In the genomic region with DNA sequence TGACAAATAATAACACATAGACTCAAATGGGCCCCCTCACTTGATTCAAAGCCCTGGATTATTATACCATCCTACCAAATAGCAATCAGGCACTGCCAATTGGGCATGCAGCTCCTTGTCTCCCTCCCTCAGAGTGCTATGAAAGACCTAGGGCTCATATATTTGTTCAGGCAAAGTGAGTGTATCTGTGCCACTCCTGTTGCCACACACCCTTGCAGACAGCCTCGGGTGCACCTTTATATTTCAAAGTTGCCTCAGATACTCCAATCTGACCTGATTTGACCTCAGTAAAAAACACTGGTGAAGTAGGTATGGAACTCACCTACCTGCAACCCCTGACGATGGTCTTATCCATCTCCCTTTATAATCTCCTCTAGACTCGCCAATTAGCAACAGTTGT, we compare ENCODE assay signal across 17 cellular contexts. TPM values are rescaled to one million over a fixed set of nuclear protein-coding genes. Genes with fewer than 3 reads are reported as not detected.
DNase-seq lines count a peak whose midpoint lies in the region; ATAC-seq and TF ChIP-seq lines count a peak whose summit lies in the region.
"Had no signal": no experiment of that assay in that cellular context is flagged by ENCODE, and none has a peak within 500 bp of the region (broad histone marks: within the 10 kb centered on the region; RNA-seq: fewer than 3 reads in every experiment).

No MANE protein-coding gene starts in this region.

- intact Hi-C loops in natural killer cell (cut with micrococcal nuclease): loop anchor here (10.0 kb wide), 3 partner anchors 173 to 1457 kb away; a partner anchor contains a TSS
- intact Hi-C loops in colonic mucosa (cut with DNase I): no loop called here

- H3K4me1 Mint-ChIP-seq in natural killer cell treated with Interleukin-12 subunit alpha and Interleukin-12 subunit beta and Interleukin-15 and Interleukin-18, amount 100 ng/mL, for 72 hours (ENCODE audit: low read depth in 2 of 2): peaks cover 22 to 23% of the 10 kb centered on the region in 2 donors
- H3K4me1 Mint-ChIP-seq in natural killer cell (peaks cover 16 to 20% of the 10 kb centered on the region in 2 donors), nephron (peaks cover 8% of the 10 kb centered on the region)

- ATAC-seq in natural killer cell treated with Interleukin-12 subunit alpha and Interleukin-12 subunit beta and Interleukin-15 and Interleukin-18, amount 100 ng/mL, for 72 hours: no peak
- ATAC-seq in natural killer cell (no peak), GM21529 (IDR thresholded peaks at IDR 0.05; ENCODE audit: unreplicated experiment) (no peak)

- no peak overlapping the region for H3K4me3 ChIP-seq in colonic mucosa
- H3K4me3 ChIP-seq: MG63 had no signal

- peak overlapping the region; percentile 54 to 55 for H3K27ac Mint-ChIP-seq in natural killer cell treated with Interleukin-12 subunit alpha and Interleukin-12 subunit beta and Interleukin-15 and Interleukin-18, amount 100 ng/mL, for 72 hours
- H3K27ac Mint-ChIP-seq in natural killer cell (no peak overlapping the region), nephron (no peak overlapping the region)
- H3K27ac Mint-ChIP-seq: CD4-positive, alpha-beta T cell had no signal

- peaks cover 8 to 12% of the 10 kb centered on the region in 2 donors for H3K27me3 Mint-ChIP-seq in natural killer cell treated with Interleukin-12 subunit alpha and Interleukin-12 subunit beta and Interleukin-15 and Interleukin-18, amount 100 ng/mL, for 72 hours
- H3K27me3 Mint-ChIP-seq in natural killer cell (ENCODE audit: low read depth in 2 of 2): peaks cover 11 to 20% of the 10 kb centered on the region in 2 donors
- H3K27me3 Mint-ChIP-seq in nephron (ENCODE audit: low read depth): no peaks in the 10 kb centered on the region

- H3K36me3 ChIP-seq in colonic mucosa: no peaks in the 10 kb centered on the region
- H3K36me3 ChIP-seq: MG63 had no signal

- H3K4me1 ChIP-seq in colonic mucosa: no peaks in the 10 kb centered on the region

- DNase-seq in natural killer cell treated with Interleukin-12 subunit alpha and Interleukin-12 subunit beta and Interleukin-15 and Interleukin-18, amount 100 ng/mL, for 72 hours (ENCODE audit: low spot score): no peak
- DNase-seq in natural killer cell (no peak), colonic mucosa (peak; percentile 38), HUDEP-2 (lab: John Stamatoyannopoulos, UW; ENCODE audit: unreplicated experiment in 76 of 76) (no peak), EL (no peak), GM03348 (ENCODE audit: low spot score) (no peak)
- DNase-seq: AML-193; Calu3; CD4-positive, alpha-beta T cell; MG63; NCI-H1105 treated with DMSO at 0.1 percent for 48 hours; NCI-H187; NCI-H446; NCI-H774 had no signal

- no peak overlapping the region for H3K4me3 Mint-ChIP-seq in natural killer cell treated with Interleukin-12 subunit alpha and Interleukin-12 subunit beta and Interleukin-15 and Interleukin-18, amount 100 ng/mL, for 72 hours
- no peak overlapping the region for H3K4me3 Mint-ChIP-seq in natural killer cell
- peak overlapping the region; percentile 28 to 61 (median 46) for H3K4me3 Mint-ChIP-seq in nephron

- H3K9ac ChIP-seq in colonic mucosa (ENCODE audit: low read depth in 2 of 2, low read length in 2 of 2): peak overlapping the region in 1 of 2 donors; percentile 55
- H3K9ac ChIP-seq: KMS-11 had no signal

- no peaks in the 10 kb centered on the region for H3K27me3 ChIP-seq in colonic mucosa
- H3K27me3 ChIP-seq: MG63 had no signal

- peaks cover 9% of the 10 kb centered on the region for H3K36me3 Mint-ChIP-seq in natural killer cell treated with Interleukin-12 subunit alpha and Interleukin-12 subunit beta and Interleukin-15 and Interleukin-18, amount 100 ng/mL, for 72 hours
- no peaks in the 10 kb centered on the region for H3K36me3 Mint-ChIP-seq in natural killer cell
- H3K36me3 Mint-ChIP-seq in nephron (ENCODE audit: low read depth): no peaks in the 10 kb centered on the region

- no peak for TF ChIP-seq CTCF in natural killer cell (IDR thresholded peaks at IDR 0.05)
- TF ChIP-seq CTCF in colonic mucosa (IDR thresholded peaks at IDR 0.05): no peak
- TF ChIP-seq CTCF in nephron (IDR thresholded peaks at IDR 0.05; ENCODE audit: unreplicated experiment in 3 of 3): no peak

- peak overlapping the region; percentile 35 for H3K27ac ChIP-seq in colonic mucosa
- H3K27ac ChIP-seq: KMS-11 had no signal

- H3K9me3 ChIP-seq in colonic mucosa: no peaks in the 10 kb centered on the region
- H3K9me3 ChIP-seq: MG63 had no signal

- no peaks in the 10 kb centered on the region for H3K9me3 Mint-ChIP-seq in natural killer cell treated with Interleukin-12 subunit alpha and Interleukin-12 subunit beta and Interleukin-15 and Interleukin-18, amount 100 ng/mL, for 72 hours
- H3K9me3 Mint-ChIP-seq in natural killer cell (no peaks in the 10 kb centered on the region), nephron (no peaks in the 10 kb centered on the region)
- H3K9me3 Mint-ChIP-seq: CD4-positive, alpha-beta T cell had no signal

RNA-seq across cellular contexts. Expression of a gene that starts 3.0 kb away (rescaled TPM):
- 100 to 1,000 TPM; 283 to 446 TPM for total RNA-seq in natural killer cell treated with Interleukin-12 subunit alpha and Interleukin-12 subunit beta and Interleukin-15 and Interleukin-18, amount 100 ng/mL, for 72 hours
- total RNA-seq in natural killer cell (100 to 1,000 TPM; 194 to 414 (median 270) TPM), colonic mucosa (100 to 1,000 TPM in 1 of 2 donors, 10 to 100 TPM in 1; 88.6 to 273 TPM)

Comparison
In these comparisons a context has a peak if more than half of its experiments do, and no peak if none do; other contexts are left out.
1. H3K27ac Mint-ChIP-seq: peak in natural killer cell treated with Interleukin-12 subunit alpha and Interleukin-12 subunit beta and Interleukin-15 and Interleukin-18, amount 100 ng/mL, for 72 hours (2 of 2); none in natural killer cell (0 of 2) and nephron (0 of 3).
2. H3K4me3 Mint-ChIP-seq: peak in nephron (3 of 3); none in natural killer cell treated with Interleukin-12 subunit alpha and Interleukin-12 subunit beta and Interleukin-15 and Interleukin-18, amount 100 ng/mL, for 72 hours (single experiment) and natural killer cell (single experiment).